ENCODE assay signal across 22 cellular contexts in genomic region chr13:51005566-51005965, GRCh38.
DNase-seq lines count a peak whose midpoint lies in the region; ATAC-seq, FAIRE-seq and TF ChIP-seq lines count a peak whose summit lies in the region.
"Had no signal": no experiment of that assay in that cellular context is flagged by ENCODE, and none has a peak within 500 bp of the region (broad histone marks: within the 10 kb centered on the region; RNA-seq: fewer than 3 reads in every experiment).

No MANE protein-coding gene starts in this region.

- H3K4me1 ChIP-seq in HEK293 (ENCODE audit: control insufficient read depth, insufficient read depth, low read length), result no peaks in the 10 kb centered on the region
- H3K4me1 ChIP-seq in mesenchymal stem cell (ENCODE audit: control insufficient read depth, insufficient read depth, low read depth, low read length), result peaks cover 2% of the 10 kb centered on the region
- peaks cover 16 to 27% of the 10 kb centered on the region in 2 donors for H3K4me1 ChIP-seq in thoracic aorta (ENCODE audit: control insufficient read depth in 1 of 2, low read depth in 2 of 2)
- H3K4me1 ChIP-seq in kidney (ENCODE audit: control insufficient read depth in 1 of 2, insufficient read depth in 1 of 2, low read depth in 1 of 2, low read length in 2 of 2), result peaks cover 0 to 6% of the 10 kb centered on the region in 2 donors

- H3K27ac ChIP-seq in HEK293 (ENCODE audit: extremely low read depth, low read depth, low read length) (no peak overlapping the region), mesenchymal stem cell (ENCODE audit: low read length, poor library complexity, severe bottlenecking) (no peak overlapping the region), thoracic aorta (peak overlapping the region; percentile 39 to 79), kidney (ENCODE audit: low read depth in 2 of 2, low read length in 2 of 2) (no peak overlapping the region)
- H3K27ac ChIP-seq: C4-2B, HL-60, RWPE1 had no signal

- intact Hi-C loops in kidney (cut with DNase I), result no loop called here

- H3K9me3 ChIP-seq in HEK293 (ENCODE audit: control insufficient read depth, insufficient read depth, low read depth, low read length) (no peaks in the 10 kb centered on the region), mesenchymal stem cell (ENCODE audit: control insufficient read depth, low read length) (no peaks in the 10 kb centered on the region), thoracic aorta (no peaks in the 10 kb centered on the region), kidney (ENCODE audit: control insufficient read depth in 1 of 2, low read length in 2 of 2) (no peaks in the 10 kb centered on the region)
- H3K9me3 ChIP-seq: MG63 had no signal

- peaks cover 31 to 50% of the 10 kb centered on the region in 2 experiments for H3K27me3 ChIP-seq in mesenchymal stem cell (ENCODE audit: control insufficient read depth in 1 of 2, insufficient read depth in 1 of 2, low read length in 2 of 2)
- H3K27me3 ChIP-seq in thoracic aorta (replicated peaks; ENCODE audit: insufficient read depth), result no peaks in the 10 kb centered on the region
- H3K27me3 ChIP-seq: MG63 had no signal

- no peak overlapping the region for H4K91ac ChIP-seq in mesenchymal stem cell (ENCODE audit: low read length)

- no peak overlapping the region for H3K4ac ChIP-seq in mesenchymal stem cell (ENCODE audit: low read depth in 1 of 2, low read length in 2 of 2)

- no peak overlapping the region for H2AFZ ChIP-seq in mesenchymal stem cell (ENCODE audit: low read depth, low read length)

- no peak for FAIRE-seq in kidney (lab: Jason Lieb, UNC)

- peaks cover 4% of the 10 kb centered on the region for H3K27me3 Mint-ChIP-seq in brain

- TF ChIP-seq CTCF in HEK293 (tag by site-specific recombination; IDR thresholded peaks at IDR 0.05), result no peak
- TF ChIP-seq CTCF in brain (conservative IDR thresholded peaks at IDR 0.05), result no peak
- TF ChIP-seq CTCF in thoracic aorta (IDR thresholded peaks at IDR 0.05), result no peak
- no peak for TF ChIP-seq CTCF in kidney (IDR thresholded peaks at IDR 0.05; ENCODE audit: borderline replicate concordance, extremely low read depth, insufficient read depth)

- H2AK5ac ChIP-seq in mesenchymal stem cell (ENCODE audit: low read length, severe bottlenecking), result no peak overlapping the region

- no peak overlapping the region for H3K18ac ChIP-seq in mesenchymal stem cell (ENCODE audit: low read depth in 1 of 2, low read length in 2 of 2)

- H3K36me3 Mint-ChIP-seq in brain, result no peaks in the 10 kb centered on the region
- H3K36me3 Mint-ChIP-seq: IgD-negative memory B cell had no signal

- POLR2A ChIA-PET in HEK293 (lab: Yijun Ruan, JAX), result no interaction called here

- no peak overlapping the region for H4K8ac ChIP-seq in mesenchymal stem cell (ENCODE audit: low read length)

- no peak overlapping the region for H2BK5ac ChIP-seq in mesenchymal stem cell (ENCODE audit: low read depth, low read length, poor library complexity, severe bottlenecking)

- H3K23ac ChIP-seq in mesenchymal stem cell (ENCODE audit: low read length in 2 of 2), result no peak overlapping the region

- H3K36me3 ChIP-seq in HEK293 (ENCODE audit: control insufficient read depth in 2 of 2, insufficient read depth in 1 of 2, low read length in 2 of 2) (no peaks in the 10 kb centered on the region), mesenchymal stem cell (ENCODE audit: control insufficient read depth in 1 of 2, insufficient read depth in 2 of 2, low read depth in 1 of 2, low read length in 2 of 2) (no peaks in the 10 kb centered on the region), thoracic aorta (no peaks in the 10 kb centered on the region), kidney (ENCODE audit: control insufficient read depth in 1 of 2, insufficient read depth in 2 of 2, low read length in 2 of 2) (no peaks in the 10 kb centered on the region)
- H3K36me3 ChIP-seq: MG63 had no signal

- H3K14ac ChIP-seq in mesenchymal stem cell (ENCODE audit: low read length in 2 of 2), result no peak overlapping the region

- CTCF ChIA-PET in HEK293 (lab: Yijun Ruan, JAX), result no interaction called here

- WGBS in mesenchymal stem cell, result 78% methylated on average over 3 of the region's 4 CpGs

- H3K27ac Mint-ChIP-seq in brain, result peak overlapping the region in 3 of 5 experiments; percentile 26 to 83 (median 44)
- H3K27ac Mint-ChIP-seq: H9, IgD-negative memory B cell had no signal

- DNase-seq in mesenchymal stem cell (no peak), thoracic aorta (ENCODE audit: low spot score) (no peak), DMS 273 treated with DMSO at 0.1 percent for 48 hours (lab: John Stamatoyannopoulos, UW) (no peak), kidney (no peak), NCI-H82 (lab: John Stamatoyannopoulos, UW) (no peak), activated gamma-delta T cell (lab: John Stamatoyannopoulos, UW) (no peak)
- DNase-seq: DND-41, Kasumi-1, MG63, NCI-H1048, NCI-H1436, NCI-H1930, NCI-H226, NCI-H524, SIG-M5 had no signal

- ATAC-seq in thoracic aorta (ENCODE audit: insufficient number of reproducible peaks, low FRiP score, low read depth), result no peak

- H3K4me1 Mint-ChIP-seq in brain, result peaks cover 38% of the 10 kb centered on the region
- H3K4me1 Mint-ChIP-seq: IgD-negative memory B cell had no signal

- no peak overlapping the region for H3K4me2 ChIP-seq in mesenchymal stem cell (ENCODE audit: low read length, poor library complexity, severe bottlenecking)

- no peak overlapping the region for H2BK15ac ChIP-seq in mesenchymal stem cell (ENCODE audit: low read depth, poor library complexity, severe bottlenecking)

- H3K9me3 Mint-ChIP-seq in brain, result no peaks in the 10 kb centered on the region
- H3K9me3 Mint-ChIP-seq: H9 had no signal

- H2BK12ac ChIP-seq in mesenchymal stem cell (ENCODE audit: low read length in 2 of 2), result no peak overlapping the region

- H3K79me1 ChIP-seq in mesenchymal stem cell (replicated peaks; ENCODE audit: low read length, poor library complexity, severe bottlenecking), result no peaks in the 10 kb centered on the region

- peak overlapping the region; percentile 64 for H3K9ac ChIP-seq in mesenchymal stem cell (ENCODE audit: low read length)
- H3K9ac ChIP-seq in kidney (ENCODE audit: low read length in 2 of 2), result no peak overlapping the region

- H2BK120ac ChIP-seq in mesenchymal stem cell (ENCODE audit: low read depth, low read length), result no peak overlapping the region

- H3K4me3 Mint-ChIP-seq in brain, result no peak overlapping the region
- H3K4me3 Mint-ChIP-seq: H9, IgD-negative memory B cell had no signal

- H3K4me3 ChIP-seq in HEK293 (ENCODE audit: low read depth, low read length) (no peak overlapping the region), mesenchymal stem cell (ENCODE audit: insufficient read depth in 1 of 2, low read depth in 1 of 2, low read length in 2 of 2) (peak overlapping the region in 1 of 2 experiments; percentile 49), thoracic aorta (no peak overlapping the region), kidney (ENCODE audit: low read length in 2 of 2) (no peak overlapping the region)
- H3K4me3 ChIP-seq: MG63 had no signal

TF ChIP-seq in HEK293, 187 proteins besides CTCF, POLR2A, EP300 and RAD21:
- TF ChIP-seq ZFHX2 (tag by site-specific recombination; conservative IDR thresholded peaks at IDR 0.05), result 0 out of 2 replicates have a peak, but pooled peaks have one; percentile 16
- TF ChIP-seq ATF2 (tag by site-specific recombination; IDR thresholded peaks at IDR 0.05; ENCODE audit: low read depth), result no peak

Comparison
In these comparisons a context has a peak if more than half of its experiments do, and no peak if none do; other contexts are left out.
1. H3K27ac ChIP-seq: peak in thoracic aorta (2 of 2); none in HEK293 (single experiment), mesenchymal stem cell (single experiment) and kidney (0 of 2).